26 cellular contexts compared by ENCODE assay signal in the genomic region with DNA sequence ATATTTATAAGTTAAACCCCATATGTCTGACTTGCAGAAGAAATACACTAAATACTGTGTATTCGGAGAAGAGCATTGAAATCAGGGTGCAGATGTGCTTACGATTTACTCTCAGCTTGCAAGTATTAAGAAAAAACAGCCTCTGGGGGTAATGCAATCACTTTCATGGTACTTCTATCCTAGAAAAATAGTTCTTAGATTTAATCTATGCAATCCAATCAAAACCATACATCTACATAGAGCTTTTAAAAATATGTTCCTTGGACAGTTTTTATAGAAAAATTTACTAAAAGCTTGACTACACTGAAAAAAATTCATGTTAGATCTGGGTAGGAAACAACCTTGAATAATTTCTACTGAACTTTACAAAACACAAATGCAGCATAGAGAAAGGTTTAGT.
"Had no signal": no experiment of that assay in that cellular context is flagged by ENCODE, and none has a peak within 500 bp of the region (broad histone marks: within the 10 kb centered on the region; RNA-seq: fewer than 3 reads in every experiment).

No MANE protein-coding gene starts in this region.

- ATAC-seq: foreskin keratinocyte; heart right ventricle; left ventricle myocardium superior; lower lobe of right lung; natural killer cell; pancreas; right lobe of liver; stimulated activated naive B cell treated with anti-CD40 and anti-IgM and Interleukin-4, amounts not matched to agents 10 μg/mL and 1 μg/mL and 100 μg/mL, for 72 hours had no signal

- FAIRE-seq: endothelial cell of umbilical vein, pancreas, small intestine had no signal

- H3K4me1 Mint-ChIP-seq: immature natural killer cell; natural killer cell; stimulated activated naive B cell treated with anti-CD40 and anti-IgM and Interleukin-4, amounts not matched to agents 10 μg/mL and 1 μg/mL and 100 μg/mL, for 72 hours had no signal

- H3K4me3 Mint-ChIP-seq: immature natural killer cell; natural killer cell; stimulated activated naive B cell treated with anti-CD40 and anti-IgM and Interleukin-4, amounts not matched to agents 10 μg/mL and 1 μg/mL and 100 μg/mL, for 72 hours; stimulated activated naive CD8-positive, alpha-beta T cell treated with anti-CD3 and anti-CD28 coated beads, Interleukin-15, Interleukin-2, amounts not matched to agents 100 ng/mL and 50 ng/mL, for 24 hours; type B pancreatic cell had no signal

- H3K27me3 ChIP-seq: colonic mucosa, esophagus muscularis mucosa, foreskin keratinocyte, heart right ventricle, pancreas, right lobe of liver, suprapubic skin, thyroid gland had no signal

- DNase-seq: central memory CD4-positive, alpha-beta T cell; colonic mucosa; dermis blood vessel endothelial cell; effector memory CD4-positive, alpha-beta T cell; foreskin keratinocyte; glutamatergic neuron; heart right ventricle; hypothalamus; immature natural killer cell; islet precursor cell; left ventricle myocardium superior; lower lobe of right lung; natural killer cell; occipital lobe; pancreas; right lobe of liver; small intestine; stimulated activated CD4-positive, alpha-beta T cell treated with anti-CD3 and anti-CD28 coated beads, Interleukin-15, amount 100 ng/mL, for 24 hours; stimulated activated CD4-positive, alpha-beta T cell treated with anti-CD3 and anti-CD28 coated beads, Interleukin-2, amount 100 ng/mL, for 48 hours; stimulated activated naive B cell treated with anti-CD40 and anti-IgM and Interleukin-4, amounts not matched to agents 10 μg/mL and 1 μg/mL and 100 μg/mL, for 72 hours; thyroid gland had no signal

- H3K4me1 ChIP-seq: colonic mucosa, esophagus muscularis mucosa, foreskin keratinocyte, heart right ventricle, lower lobe of right lung, pancreas, right lobe of liver, suprapubic skin, thyroid gland had no signal

- H3K9me3 ChIP-seq: colonic mucosa, esophagus muscularis mucosa, heart right ventricle, lower lobe of right lung, pancreas, right lobe of liver, suprapubic skin, thyroid gland had no signal

- H3K27me3 Mint-ChIP-seq: stimulated activated naive B cell treated with anti-CD40 and anti-IgM and Interleukin-4, amounts not matched to agents 10 μg/mL and 1 μg/mL and 100 μg/mL, for 72 hours; stimulated activated naive CD8-positive, alpha-beta T cell treated with anti-CD3 and anti-CD28 coated beads, Interleukin-15, Interleukin-2, amounts not matched to agents 100 ng/mL and 50 ng/mL, for 24 hours; type B pancreatic cell had no signal

- H3K36me3 Mint-ChIP-seq: natural killer cell; stimulated activated naive B cell treated with anti-CD40 and anti-IgM and Interleukin-4, amounts not matched to agents 10 μg/mL and 1 μg/mL and 100 μg/mL, for 72 hours; type B pancreatic cell had no signal

- H3K27ac Mint-ChIP-seq: immature natural killer cell; natural killer cell; stimulated activated naive B cell treated with anti-CD40 and anti-IgM and Interleukin-4, amounts not matched to agents 10 μg/mL and 1 μg/mL and 100 μg/mL, for 72 hours; stimulated activated naive CD8-positive, alpha-beta T cell treated with anti-CD3 and anti-CD28 coated beads, Interleukin-15, Interleukin-2, amounts not matched to agents 100 ng/mL and 50 ng/mL, for 24 hours; type B pancreatic cell had no signal

- H3K4me3 ChIP-seq: colonic mucosa, esophagus muscularis mucosa, heart right ventricle, lower lobe of right lung, pancreas, right lobe of liver, suprapubic skin, thyroid gland had no signal

- H3K27ac ChIP-seq: colonic mucosa, esophagus muscularis mucosa, foreskin keratinocyte, heart right ventricle, lower lobe of right lung, pancreas, right lobe of liver, suprapubic skin, thyroid gland had no signal

- H3K36me3 ChIP-seq: colonic mucosa, esophagus muscularis mucosa, heart right ventricle, lower lobe of right lung, pancreas, right lobe of liver, suprapubic skin, thyroid gland had no signal

- H3K9me3 Mint-ChIP-seq: stimulated activated naive B cell treated with anti-CD40 and anti-IgM and Interleukin-4, amounts not matched to agents 10 μg/mL and 1 μg/mL and 100 μg/mL, for 72 hours; type B pancreatic cell had no signal
